Comparison of ENCODE assay signal across 19 cellular contexts in genomic region chr19:8360196-8360595, GRCh38. TPM values are rescaled to one million over a fixed set of nuclear protein-coding genes. Genes with fewer than 3 reads are reported as not detected.
"Had no signal": no experiment of that assay in that cellular context is flagged by ENCODE, and none has a peak within 500 bp of the region (broad histone marks: within the 10 kb centered on the region; RNA-seq: fewer than 3 reads in every experiment).

No MANE protein-coding gene starts in this region.

- H3K4me3 ChIP-seq: coronary artery, heart right ventricle, ovary, right atrium auricular region, smooth muscle cell, suprapubic skin, thyroid gland, uterus had no signal

- H3K36me3 ChIP-seq: heart right ventricle, ovary, right atrium auricular region, suprapubic skin, thyroid gland, uterus had no signal

- DNase-seq: effector memory CD4-positive, alpha-beta T cell; heart right ventricle; hypothalamus; kidney glomerular epithelial cell; natural killer cell; stimulated activated CD4-positive, alpha-beta T cell treated with anti-CD3 and anti-CD28 coated beads, Interleukin-4, amount 100 ng/mL, for 1 hour; stimulated activated CD8-positive, alpha-beta memory T cell treated with anti-CD3 and anti-CD28 coated beads, Interleukin-4, amount 100 ng/mL, for 48 hours; stimulated activated naive CD8-positive, alpha-beta T cell treated with anti-CD3 and anti-CD28 coated beads, Interleukin-15, Interleukin-2, amounts not matched to agents 100 U/mL and 50 U/mL, for 24 hours; thyroid gland; uterus had no signal

- H3K9me3 ChIP-seq: ovary, suprapubic skin, thyroid gland, uterus had no signal

- H3K27me3 ChIP-seq: ovary, right atrium auricular region, suprapubic skin, thyroid gland, uterus had no signal

- ATAC-seq: esophagus mucosa; heart right ventricle; natural killer cell; stimulated activated effector memory CD8-positive, alpha-beta T cell treated with anti-CD3 and anti-CD28 coated beads, Interleukin-12 subunit alpha, Interleukin-12 subunit beta, amount 100 ng/mL, for 72 hours; stimulated activated naive CD8-positive, alpha-beta T cell treated with anti-CD3 and anti-CD28 coated beads, Interleukin-15, Interleukin-2, amounts not matched to agents 100 U/mL and 50 U/mL, for 24 hours had no signal

- H3K27ac ChIP-seq: coronary artery, heart right ventricle, ovary, right atrium auricular region, suprapubic skin, thyroid gland, uterus had no signal

- H3K4me2 ChIP-seq: smooth muscle cell had no signal

RNA-seq across cellular contexts. Expression of gene ANGPTL4, which starts 3.8 kb away (rescaled TPM):
- total RNA-seq: myocyte, natural killer cell, neural crest cell had no signal
